8 cellular contexts compared by ENCODE assay signal in the genomic region with DNA sequence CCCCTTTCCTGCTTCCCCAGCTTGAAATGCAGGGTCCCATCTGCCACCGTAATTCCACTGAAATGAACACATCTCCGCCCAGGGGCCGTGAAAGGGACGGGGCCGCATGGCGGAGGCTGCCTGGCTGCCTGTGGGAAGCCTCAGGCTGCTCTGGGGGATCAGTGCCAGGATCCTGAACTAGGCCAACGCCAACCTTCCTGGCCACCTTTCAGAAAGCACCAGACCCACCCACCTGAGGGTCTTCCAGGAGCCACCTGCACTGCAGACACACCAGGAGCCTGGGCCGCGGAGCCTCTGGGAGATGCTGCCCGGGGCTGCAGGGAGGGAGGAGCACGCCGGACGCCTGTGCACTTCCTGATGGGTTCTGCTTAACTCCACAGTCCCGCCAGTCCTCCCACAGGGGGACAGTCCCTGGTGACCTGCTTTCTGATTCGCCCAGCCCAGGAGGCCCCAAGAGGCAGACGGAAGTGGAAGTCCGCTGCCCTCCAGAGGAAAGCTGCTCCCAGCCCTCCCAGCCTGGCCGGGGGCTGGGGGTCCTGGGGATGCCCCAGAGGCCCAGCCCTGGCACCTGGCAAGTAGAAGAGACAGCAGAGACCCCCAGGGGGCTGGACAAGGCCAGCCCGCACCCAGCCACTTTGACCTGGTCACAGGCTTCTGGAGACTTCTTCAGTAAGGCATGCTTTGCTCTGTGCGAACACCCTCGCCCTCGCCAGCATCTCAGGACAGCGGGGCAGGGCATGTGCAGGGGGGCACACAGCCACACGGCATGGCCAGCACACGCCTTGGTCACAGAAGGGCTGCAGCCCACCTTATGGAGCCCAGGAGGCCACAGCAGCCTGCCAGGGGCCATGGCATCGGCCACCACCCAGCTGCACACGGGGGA. TPM values are rescaled to one million over a fixed set of nuclear protein-coding genes. Genes with fewer than 3 reads are reported as not detected.
A peak's percentile ranks its signal among the peaks of the same experiment; 100 is the strongest.
DNase-seq lines count a peak whose midpoint lies in the region; ATAC-seq and TF ChIP-seq lines count a peak whose summit lies in the region.

A gene with protein sequence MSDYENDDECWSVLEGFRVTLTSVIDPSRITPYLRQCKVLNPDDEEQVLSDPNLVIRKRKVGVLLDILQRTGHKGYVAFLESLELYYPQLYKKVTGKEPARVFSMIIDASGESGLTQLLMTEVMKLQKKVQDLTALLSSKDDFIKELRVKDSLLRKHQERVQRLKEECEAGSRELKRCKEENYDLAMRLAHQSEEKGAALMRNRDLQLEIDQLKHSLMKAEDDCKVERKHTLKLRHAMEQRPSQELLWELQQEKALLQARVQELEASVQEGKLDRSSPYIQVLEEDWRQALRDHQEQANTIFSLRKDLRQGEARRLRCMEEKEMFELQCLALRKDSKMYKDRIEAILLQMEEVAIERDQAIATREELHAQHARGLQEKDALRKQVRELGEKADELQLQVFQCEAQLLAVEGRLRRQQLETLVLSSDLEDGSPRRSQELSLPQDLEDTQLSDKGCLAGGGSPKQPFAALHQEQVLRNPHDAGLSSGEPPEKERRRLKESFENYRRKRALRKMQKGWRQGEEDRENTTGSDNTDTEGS (minus strand): TSS at position 370 of the 883 bp plus-strand sequence. CDS start 1,591 bp downstream, outside the sequence.

- TF ChIP-seq CTCF in activated CD8-positive, alpha-beta T cell treated with anti-CD3 and anti-CD28 coated beads for 36 hours (IDR thresholded peaks at IDR 0.05), result no peak
- TF ChIP-seq CTCF in suprapubic skin (IDR thresholded peaks at IDR 0.05), result no peak

- CTCF ChIA-PET in activated CD8-positive, alpha-beta T cell treated with anti-CD3 and anti-CD28 coated beads for 36 hours (lab: Charles Lee), result no interaction called here

- intact Hi-C loops in activated CD8-positive, alpha-beta T cell treated with anti-CD3 and anti-CD28 coated beads for 36 hours (cut with micrococcal nuclease), result no loop called here
- intact Hi-C loops in left colon (cut with DNase I, micrococcal nuclease), result no loop called here

- peaks cover 21% of the 10 kb centered on the region for H3K4me1 ChIP-seq in suprapubic skin

- peak; percentile 69 for DNase-seq in NCI-H82 (lab: John Stamatoyannopoulos, UW)
- no peak for DNase-seq in NCI-H82 treated with DMSO at 0.1 percent for 48 hours (lab: John Stamatoyannopoulos, UW; ENCODE audit: unreplicated experiment)
- peak; percentile 40 for DNase-seq in activated CD8-positive, alpha-beta T cell treated with anti-CD3 and anti-CD28 coated beads for 36 hours
- DNase-seq in left colon, result peak in 1 of 2 donors; percentile 41
- no peak for DNase-seq in suprapubic skin (ENCODE audit: low spot score in 2 of 2)
- no peak for DNase-seq in RPMI8226

- WGBS in suprapubic skin, result 27% methylated on average over 6 of the region's 27 CpGs

- no peak for TF ChIP-seq EP300 in suprapubic skin (IDR thresholded peaks at IDR 0.05)

- TF ChIP-seq POLR2A in suprapubic skin (IDR thresholded peaks at IDR 0.05), result no peak

- H3K27ac ChIP-seq in suprapubic skin, result no peak within 1 kb of the TSS

- H3K9me3 Mint-ChIP-seq in activated CD8-positive, alpha-beta T cell treated with anti-CD3 and anti-CD28 coated beads for 36 hours, result no peaks in the 10 kb centered on the region

- no peaks in the 10 kb centered on the region for H3K9me3 ChIP-seq in suprapubic skin

- H3K4me3 ChIP-seq in suprapubic skin, result peak within 1 kb of the TSS; percentile 29

- no peaks in the 10 kb centered on the region for H3K27me3 Mint-ChIP-seq in activated CD8-positive, alpha-beta T cell treated with anti-CD3 and anti-CD28 coated beads for 36 hours

- H3K27me3 ChIP-seq in suprapubic skin, result no peaks in the 10 kb centered on the region

- H3K36me3 ChIP-seq in suprapubic skin, result peaks cover 8% of the 10 kb centered on the region

- H3K27ac Mint-ChIP-seq in activated CD8-positive, alpha-beta T cell treated with anti-CD3 and anti-CD28 coated beads for 36 hours, result no peak within 1 kb of the TSS

- POLR2A ChIA-PET in activated CD8-positive, alpha-beta T cell treated with anti-CD3 and anti-CD28 coated beads for 36 hours (lab: Charles Lee), result interaction anchor here (1.2 to 3.2 kb wide), 4 partner anchors 10 to 98 kb away, joined by 3 to 14 read pairs (median 8); a partner anchor contains a TSS

- H3K36me3 Mint-ChIP-seq in activated CD8-positive, alpha-beta T cell treated with anti-CD3 and anti-CD28 coated beads for 36 hours (ENCODE audit: low read depth), result peaks cover 5% of the 10 kb centered on the region

- peak; percentile 66 for ATAC-seq in activated CD8-positive, alpha-beta T cell treated with anti-CD3 and anti-CD28 coated beads for 36 hours
- ATAC-seq in left colon (peak; percentile 14), HG03108 (IDR thresholded peaks at IDR 0.05; ENCODE audit: unreplicated experiment) (no peak), GM18517 (IDR thresholded peaks at IDR 0.05; ENCODE audit: unreplicated experiment) (no peak)

- peak within 1 kb of the TSS; percentile 72 for H3K4me3 Mint-ChIP-seq in activated CD8-positive, alpha-beta T cell treated with anti-CD3 and anti-CD28 coated beads for 36 hours

- H3K4me1 Mint-ChIP-seq in activated CD8-positive, alpha-beta T cell treated with anti-CD3 and anti-CD28 coated beads for 36 hours (ENCODE audit: low read depth), result peaks cover 8% of the 10 kb centered on the region

RNA-seq across cellular contexts. Expression of the gene that starts here (rescaled TPM):
- 1 to 10 TPM; 6.8 to 7.1 TPM for total RNA-seq in activated CD8-positive, alpha-beta T cell treated with anti-CD3 and anti-CD28 coated beads for 36 hours
- total RNA-seq in left colon, result 1 to 10 TPM in 1 of 2 donors, under 1 TPM in 1; 0.52 to 1.9 TPM
- total RNA-seq in suprapubic skin, result 1 to 10 TPM; 2.3 to 7.4 (median 3.3) TPM

Comparison
In these comparisons a context has a peak if more than half of its experiments do, and no peak if none do; other contexts are left out.
1. DNase-seq: peak in NCI-H82 (single experiment) and activated CD8-positive, alpha-beta T cell treated with anti-CD3 and anti-CD28 coated beads for 36 hours (single experiment); none in NCI-H82 treated with DMSO at 0.1 percent for 48 hours (single experiment), suprapubic skin (0 of 2) and RPMI8226 (single experiment).
2. ATAC-seq: peak in activated CD8-positive, alpha-beta T cell treated with anti-CD3 and anti-CD28 coated beads for 36 hours (single experiment) and left colon (single experiment); none in HG03108 (single experiment) and GM18517 (single experiment).